ENCODE assay signal across 7 cellular contexts in genomic region chr3:35043040-35043439, GRCh38.
"Had no signal": no experiment of that assay in that cellular context is flagged by ENCODE, and none has a peak within 500 bp of the region (broad histone marks: within the 10 kb centered on the region; RNA-seq: fewer than 3 reads in every experiment).

No MANE protein-coding gene starts in this region.

- H3K9me3 ChIP-seq: HAP-1 had no signal

- H3K27ac ChIP-seq: GM23248 had no signal

- H3K27ac Mint-ChIP-seq: HFFc6, IgD-negative memory B cell had no signal

- H3K4me1 Mint-ChIP-seq: IgD-negative memory B cell had no signal

- H3K27me3 Mint-ChIP-seq: IgD-negative memory B cell had no signal

- H3K4me3 Mint-ChIP-seq: HFFc6, IgD-negative memory B cell had no signal

- DNase-seq: GM23248, GOT3, H7, HFFc6, KBM-7 had no signal

- H3K4me3 ChIP-seq: GM23248, HAP-1 had no signal

- H3K36me3 ChIP-seq: HAP-1 had no signal

- H2AFZ ChIP-seq: GM23248 had no signal

- H3K36me3 Mint-ChIP-seq: IgD-negative memory B cell had no signal

- H3K4me1 ChIP-seq: HAP-1 had no signal
